Comparison of ENCODE assay signal across 24 cellular contexts in the genomic region with DNA sequence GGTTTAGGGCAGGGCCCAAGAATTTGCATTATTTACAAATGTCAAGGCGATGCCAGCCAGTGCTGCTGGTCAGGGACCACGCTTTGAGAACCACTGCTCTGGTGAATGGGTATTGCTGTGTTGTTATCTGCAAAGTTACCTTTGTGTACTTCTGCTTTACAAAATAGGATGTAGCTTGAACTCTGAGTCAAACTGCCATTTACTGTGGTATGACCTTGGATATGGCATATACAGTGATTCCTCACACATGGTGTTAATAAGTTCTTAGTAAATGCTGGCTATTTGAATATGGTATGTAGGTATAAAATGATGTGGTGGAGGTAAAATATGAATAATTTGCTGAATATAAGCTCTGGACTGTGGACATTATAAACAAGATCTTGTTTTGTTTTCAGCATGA.
"Had no signal": no experiment of that assay in that cellular context is flagged by ENCODE, and none has a peak within 500 bp of the region (broad histone marks: within the 10 kb centered on the region; RNA-seq: fewer than 3 reads in every experiment).

No MANE protein-coding gene starts in this region.

- H2AFZ ChIP-seq: PC-9 had no signal

- H3K4me3 ChIP-seq: MG63, PC-9, Peyer's patch, SJCRH30 had no signal

- H3K27ac ChIP-seq: PC-9, Peyer's patch, SJCRH30 had no signal

- DNase-seq: IMR-90, Karpas-422, KG1, MG63, NCI-H1092 treated with DMSO at 0.1 percent for 48 hours, NCI-H1436, NCI-H187, NCI-H2029, NCI-H2081 treated with DMSO at 0.1 percent for 48 hours, NCI-H2171, NCI-H226, NCI-H446, NCI-H510A, NCI-H524 treated with DMSO at 0.1 percent for 48 hours, NCI-H69, NCI-H774, OCI-M1, PC-9, Peyer's patch, SHP77 treated with DMSO at 0.1 percent for 48 hours, SJCRH30 had no signal

- H3K36me3 ChIP-seq: MG63, Peyer's patch, SJCRH30 had no signal

- H3K27me3 ChIP-seq: MG63, Peyer's patch, SJCRH30 had no signal

- ATAC-seq: HepG2, Right ventricle myocardium inferior, SK-N-SH treated with all-trans-retinoic acid at 6 μM for 48 hours had no signal

- H3K9me3 ChIP-seq: MG63, Peyer's patch, SJCRH30 had no signal

- H3K4me2 ChIP-seq: PC-9 had no signal
